ENCODE assay signal across 30 cellular contexts in genomic region chr5:161757223-161757622, GRCh38.
"Had no signal": no experiment of that assay in that cellular context is flagged by ENCODE, and none has a peak within 500 bp of the region (broad histone marks: within the 10 kb centered on the region; RNA-seq: fewer than 3 reads in every experiment).

No MANE protein-coding gene starts in this region.

- ATAC-seq: activated naive CD4-positive, alpha-beta T cell treated with anti-CD3 and anti-CD28 coated beads, Interleukin-2, amount 50 U/mL, for 72 hours; activated naive CD8-positive, alpha-beta T cell treated with anti-CD3 and anti-CD28 coated beads, Interleukin-2, amount 50 U/mL, for 24 hours; activated T-cell treated with anti-CD3 and anti-CD28 coated beads, Interleukin-2, amount 50 U/mL, for 4 hours; activated T-cell treated with anti-CD3 and anti-CD28 coated beads, Interleukin-2, amount 50 U/mL, for 72 hours; activated T-helper 17 cell treated with anti-CD3 and anti-CD28 coated beads, Interleukin-2, amount 50 U/mL, for 72 hours; body of pancreas had no signal

- H3K27me3 ChIP-seq: adrenal gland, ascending aorta, body of pancreas, brain microvascular endothelial cell, breast epithelium, cardiac muscle cell had no signal

- H3K36me3 ChIP-seq: adrenal gland, ascending aorta, brain microvascular endothelial cell, breast epithelium, cardiac muscle cell had no signal

- H3K9me3 ChIP-seq: adrenal gland, ascending aorta, body of pancreas, breast epithelium had no signal

- DNase-seq: activated effector memory CD4-positive, alpha-beta T cell treated with anti-CD3 and anti-CD28 coated beads, Interleukin-2, amount 50 U/mL, for 16 hours; activated effector memory CD4-positive, alpha-beta T cell treated with Interleukin-2 at 50 U/mL for 16 hours; activated gamma-delta T cell; activated gamma-delta T cell treated with Interleukin-2 at 50 U/mL for 16 hours; activated naive CD4-positive, alpha-beta T cell; activated naive CD4-positive, alpha-beta T cell treated with anti-CD3 and anti-CD28 coated beads for 36 hours; activated naive CD4-positive, alpha-beta T cell treated with anti-CD3 and anti-CD28 coated beads, Interleukin-2, amount 10 ng/mL, durations not matched to agents 7 days and 5 days; activated naive CD4-positive, alpha-beta T cell treated with anti-CD3 and anti-CD28 coated beads, Interleukin-2, amount 50 U/mL, for 16 hours; activated naive CD4-positive, alpha-beta T cell treated with Interleukin-2 at 50 U/mL for 16 hours; activated naive CD8-positive, alpha-beta T cell treated with anti-CD3 and anti-CD28 coated beads for 36 hours; activated naive CD8-positive, alpha-beta T cell treated with anti-CD3 and anti-CD28 coated beads, Interleukin-2, amount 10 ng/mL, durations not matched to agents 7 days and 5 days; activated naive CD8-positive, alpha-beta T cell treated with anti-CD3 and anti-CD28 coated beads, Interleukin-2, amount 50 U/mL, for 24 hours; activated T-cell treated with anti-CD3 and anti-CD28 coated beads, Interleukin-2, amount 50 U/mL, for 1 hour; activated T-cell treated with anti-CD3 and anti-CD28 coated beads, Interleukin-2, amount 50 U/mL, for 24 hours; activated T-cell treated with anti-CD3 and anti-CD28 coated beads, Interleukin-2, amount 50 U/mL, for 4 hours; activated T-cell treated with anti-CD3 and anti-CD28 coated beads, Interleukin-2, amount 50 U/mL, for 48 hours; activated T-cell treated with anti-CD3 and anti-CD28 coated beads, Interleukin-2, amount 50 U/mL, for 72 hours; adrenal gland; amniotic stem cell; amygdala; anterior cingulate cortex; body of pancreas; brain microvascular endothelial cell; central memory CD4-positive, alpha-beta T cell; cerebellar nuclear complex had no signal

- H3K4me1 ChIP-seq: adrenal gland, ascending aorta, body of pancreas, breast epithelium had no signal

- H3K4me3 ChIP-seq: adrenal gland, ascending aorta, body of pancreas, breast epithelium, cardiac muscle cell had no signal

- H3K27ac ChIP-seq: adrenal gland, ascending aorta, body of pancreas, brain microvascular endothelial cell, breast epithelium, cardiac muscle cell had no signal
